Comparison of ENCODE assay signal across 8 cellular contexts in the genomic region with DNA sequence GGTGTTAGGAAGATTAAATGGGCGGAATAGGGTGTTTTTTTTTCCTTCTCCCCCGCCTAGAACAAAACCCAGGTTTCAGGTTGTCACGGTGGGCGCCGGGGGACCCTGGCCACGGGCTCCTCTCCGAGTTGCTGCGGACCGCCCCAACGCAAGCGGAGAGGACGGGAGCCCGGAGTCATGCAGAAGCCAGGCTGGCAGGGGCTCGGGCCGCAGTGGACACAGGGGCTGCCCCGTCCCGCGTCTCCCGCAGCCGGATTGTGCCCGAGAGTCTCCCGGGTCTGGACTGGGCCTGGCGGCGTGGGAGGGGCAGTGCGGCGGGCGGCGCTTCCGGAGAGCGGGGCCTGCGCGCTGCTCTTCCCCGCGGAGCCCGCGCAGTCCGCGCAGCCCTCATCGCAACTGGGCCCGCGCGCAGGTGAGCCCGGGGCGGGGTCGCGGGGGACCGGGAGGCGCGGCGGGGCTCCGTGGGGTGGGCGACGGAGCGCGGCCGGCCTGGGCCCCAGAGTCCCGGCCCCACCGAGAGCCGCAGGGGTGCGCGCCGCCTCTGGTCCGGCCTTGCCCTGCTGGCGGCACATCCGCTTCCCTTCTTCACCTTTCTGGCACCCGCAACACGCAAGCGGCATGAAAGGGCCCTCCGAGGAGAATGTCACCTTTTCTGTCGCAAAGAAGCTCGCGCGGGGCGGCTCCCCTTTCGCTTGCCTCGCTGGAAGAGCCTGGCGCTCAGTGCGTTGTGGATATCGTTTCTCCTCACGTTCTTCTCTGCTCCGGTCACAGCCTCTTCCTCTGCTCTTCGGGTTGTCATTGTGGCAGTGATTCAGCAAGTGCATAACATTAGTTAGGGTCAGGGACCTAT.
DNase-seq lines count a peak whose midpoint lies in the region; ATAC-seq, FAIRE-seq and TF ChIP-seq lines count a peak whose summit lies in the region.

A gene with protein sequence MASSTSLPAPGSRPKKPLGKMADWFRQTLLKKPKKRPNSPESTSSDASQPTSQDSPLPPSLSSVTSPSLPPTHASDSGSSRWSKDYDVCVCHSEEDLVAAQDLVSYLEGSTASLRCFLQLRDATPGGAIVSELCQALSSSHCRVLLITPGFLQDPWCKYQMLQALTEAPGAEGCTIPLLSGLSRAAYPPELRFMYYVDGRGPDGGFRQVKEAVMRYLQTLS (plus strand): TSS at position 352 of the 850 bp plus-strand sequence. CDS start 7,802 bp downstream, outside the sequence.

- peak within 1 kb of the TSS; percentile 94 for H3K27ac Mint-ChIP-seq in activated naive CD8-positive, alpha-beta T cell

- H3K4me3 Mint-ChIP-seq in activated naive CD8-positive, alpha-beta T cell = peak within 1 kb of the TSS; percentile 99

- no peaks in the 10 kb centered on the region for H3K9me3 Mint-ChIP-seq in activated naive CD8-positive, alpha-beta T cell (ENCODE audit: low read depth)

- H3K36me3 Mint-ChIP-seq in activated naive CD8-positive, alpha-beta T cell = peaks cover 4% of the 10 kb centered on the region

- DNase-seq in DND-41 (peak; percentile 48), KG1 (lab: John Stamatoyannopoulos, UW) (peak; percentile 85), SKM-1 treated with dmso at 0.1 percent for 144 hours (lab: John Stamatoyannopoulos, UW; ENCODE audit: unreplicated experiment) (peak; percentile 34), glomerular visceral epithelial cell (ENCODE audit: extremely low spot score) (peak; percentile 56), nucleus accumbens (lab: John Stamatoyannopoulos, UW) (peak in 43 of 56 donors; percentile 21 to 75 (median 46)), urothelium cell line (ENCODE audit: low spot score) (peak; percentile 28)

- no peak for FAIRE-seq in urothelium cell line (lab: Jason Lieb, UNC)

- no peak for TF ChIP-seq CTCF in DND-41 (IDR thresholded peaks at IDR 0.05; ENCODE audit: borderline replicate concordance, extremely low read depth, low read length, poor library complexity, severe bottlenecking)

- peaks cover 5% of the 10 kb centered on the region for H3K27me3 ChIP-seq in DND-41 (ENCODE audit: insufficient read depth, low read length, poor library complexity)

- H3K4me1 Mint-ChIP-seq in activated naive CD8-positive, alpha-beta T cell (ENCODE audit: low read depth) = peaks cover 51% of the 10 kb centered on the region

- peaks cover 25% of the 10 kb centered on the region for H3K4me1 ChIP-seq in DND-41 (ENCODE audit: insufficient read depth, low read length)

- H3K27ac ChIP-seq in DND-41 (ENCODE audit: low read length) = peak within 1 kb of the TSS; percentile 59

- peaks cover 2% of the 10 kb centered on the region; the same call in 1 of the 2 replicates for H3K79me2 ChIP-seq in DND-41 (ENCODE audit: insufficient read depth, low read length)

- H3K36me3 ChIP-seq in DND-41 (ENCODE audit: insufficient read depth, low read length) = no peaks in the 10 kb centered on the region

- H3K9ac ChIP-seq in DND-41 (ENCODE audit: low read depth, low read length) = peak within 1 kb of the TSS; percentile 66

- peak within 1 kb of the TSS; percentile 76 for H2AFZ ChIP-seq in DND-41 (ENCODE audit: low read depth, low read length)

- peak within 1 kb of the TSS; percentile 75 for H3K4me2 ChIP-seq in DND-41 (ENCODE audit: insufficient read depth, low read length)

- no peaks in the 10 kb centered on the region for H4K20me1 ChIP-seq in DND-41 (ENCODE audit: insufficient read depth, low read length)

- no peaks in the 10 kb centered on the region for H3K9me3 ChIP-seq in DND-41 (ENCODE audit: insufficient read depth, low read length, severe bottlenecking)

- H3K4me3 ChIP-seq in DND-41 (ENCODE audit: low read depth in 1 of 2, low read length in 2 of 2) = peak within 1 kb of the TSS; percentile 18 to 65; a peak in 3 of 4 replicates

- H3K27me3 Mint-ChIP-seq in activated naive CD8-positive, alpha-beta T cell = no peaks in the 10 kb centered on the region

- ATAC-seq in DND-41 (ENCODE audit: insufficient read depth, low read depth) (peak; percentile 76), GM21576 (IDR thresholded peaks at IDR 0.05; ENCODE audit: unreplicated experiment) (peak; percentile 54)

Comparison
In these comparisons a context has a peak if more than half of its experiments do, and no peak if none do; other contexts are left out.
1. Peak in every context shown above with its lines: DNase-seq, ATAC-seq, H3K4me3 ChIP-seq and H3K27ac ChIP-seq.
2. DNase-seq: peak in every context shown above with its lines; median percentile 85 in KG1; 56 in glomerular visceral epithelial cell; 48 in DND-41; 46 in nucleus accumbens; 34 in SKM-1 treated with dmso at 0.1 percent for 144 hours; 28 in urothelium cell line.